Comparison of ENCODE assay signal across 9 cellular contexts in the genomic region with DNA sequence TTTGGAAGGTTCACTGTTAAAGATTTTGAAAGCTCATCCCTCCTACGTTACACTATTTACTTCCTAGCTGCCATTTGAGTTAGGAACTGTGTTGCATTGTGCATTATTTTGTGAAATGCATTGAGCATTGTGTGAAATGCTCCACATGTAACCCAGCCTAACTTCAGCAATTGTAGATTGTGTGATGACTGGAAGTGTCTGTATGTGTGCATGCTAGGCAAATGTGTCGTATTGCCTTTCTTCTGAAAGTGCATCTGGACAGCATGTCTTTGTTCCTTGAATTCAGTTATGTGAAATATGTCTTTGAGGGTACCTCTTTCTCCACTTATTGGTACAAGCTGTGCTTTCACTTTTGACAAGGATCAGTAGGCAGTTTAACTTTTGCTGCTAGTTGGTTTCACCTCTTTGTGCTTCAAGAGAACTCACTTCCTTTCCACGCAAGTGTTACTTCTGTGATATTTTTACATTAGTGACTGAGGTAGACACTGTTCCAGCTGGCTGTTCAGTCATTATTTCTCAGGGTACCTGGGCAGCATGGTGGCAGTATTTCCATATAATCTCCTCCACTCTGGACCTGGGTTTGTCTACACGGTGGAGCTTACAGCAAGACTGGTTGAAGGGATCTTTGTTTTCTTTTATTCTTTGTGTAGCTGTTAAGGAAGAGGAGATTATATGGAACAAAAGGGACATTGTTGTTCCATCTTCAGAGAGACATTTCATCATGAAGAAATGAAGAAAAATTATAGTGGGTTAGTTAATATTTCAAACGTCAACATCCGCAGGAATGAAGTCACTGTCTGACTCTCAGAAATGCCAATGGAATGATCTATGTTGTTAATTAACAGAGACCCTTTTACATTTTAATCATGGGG.
DNase-seq lines count a peak whose midpoint lies in the region; ATAC-seq and TF ChIP-seq lines count a peak whose summit lies in the region.
"Had no signal": no experiment of that assay in that cellular context is flagged by ENCODE, and none has a peak within 500 bp of the region (broad histone marks: within the 10 kb centered on the region; RNA-seq: fewer than 3 reads in every experiment).

No MANE protein-coding gene starts in this region.

- CTCF ChIA-PET in activated CD4-positive, alpha-beta T cell treated with anti-CD3 and anti-CD28 coated beads, Interleukin-2, amount 10 ng/mL, durations not matched to agents 7 days and 5 days (lab: Charles Lee) = interaction anchor here (0.8 to 1.3 kb wide), 4 partner anchors 11 to 116 kb away, joined by 3 to 5 read pairs (median 3); no protein-coding TSS in a partner anchor
- CTCF ChIA-PET in WTC11 (lab: Charles Lee) = no interaction called here

- WGBS in adrenal gland, 4 donors = 78 to 89% (median 84%) methylated on average over 6 of the region's 6 CpGs

- intact Hi-C loops in adrenal gland (cut with DNase I) = no loop called here

- no peaks in the 10 kb centered on the region for H3K27me3 ChIP-seq in adrenal gland

- no peak for TF ChIP-seq CTCF in adrenal gland (IDR thresholded peaks at IDR 0.05)
- TF ChIP-seq CTCF in WTC11 (IDR thresholded peaks at IDR 0.05) = no peak

- POLR2A ChIA-PET in activated CD4-positive, alpha-beta T cell treated with anti-CD3 and anti-CD28 coated beads, Interleukin-2, amount 10 ng/mL, durations not matched to agents 7 days and 5 days (lab: Charles Lee) = no interaction called here
- POLR2A ChIA-PET in WTC11 (lab: Charles Lee) = no interaction called here

- DNase-seq in activated CD4-positive, alpha-beta T cell treated with anti-CD3 and anti-CD28 coated beads, Interleukin-2, amount 10 ng/mL, durations not matched to agents 7 days and 5 days = peak; percentile 22
- no peak for DNase-seq in activated CD4-positive, alpha-beta T cell treated with anti-CD3 and anti-CD28 coated beads, Interleukin-2, amount 50 U/mL, for 1 hour
- DNase-seq in adrenal gland (no peak), WTC11 (ENCODE audit: low spot score) (no peak)

- no peaks in the 10 kb centered on the region for H3K9me3 ChIP-seq in adrenal gland (replicated peaks in 1 of 3)

- TF ChIP-seq POLR2A in adrenal gland (IDR thresholded peaks at IDR 0.05) = no peak

- H3K36me3 ChIP-seq in adrenal gland (replicated peaks in 1 of 2) = peaks cover 0 to 25% of the 10 kb centered on the region in 2 donors

- H3K9me3 Mint-ChIP-seq in activated CD4-positive, alpha-beta T cell treated with anti-CD3 and anti-CD28 coated beads, Interleukin-2, amount 10 ng/mL, durations not matched to agents 7 days and 5 days = no peaks in the 10 kb centered on the region
- no peaks in the 10 kb centered on the region for H3K9me3 Mint-ChIP-seq in T-helper 1 cell treated with Interleukin-12 subunit alpha and Interleukin-12 subunit beta and Interleukin-4 antibody, amounts not matched to agents 30 μg/mL and 1 μg/mL, for 36 hours
- H3K9me3 Mint-ChIP-seq in stimulated activated naive CD8-positive, alpha-beta T cell treated with anti-CD3 and anti-CD28 coated beads, Interleukin-15, Interleukin-2, amounts not matched to agents 100 ng/mL and 50 ng/mL, for 24 hours = no peaks in the 10 kb centered on the region
- H3K9me3 Mint-ChIP-seq in WTC11 = no peaks in the 10 kb centered on the region

- H3K4me3 ChIP-seq in adrenal gland = no peak overlapping the region

- no peaks in the 10 kb centered on the region for H3K4me1 ChIP-seq in adrenal gland (replicated peaks in 1 of 2)
- H3K4me1 ChIP-seq: parathyroid adenoma had no signal

- H3K4me3 Mint-ChIP-seq in activated CD4-positive, alpha-beta T cell treated with anti-CD3 and anti-CD28 coated beads, Interleukin-2, amount 10 ng/mL, durations not matched to agents 7 days and 5 days = peak overlapping the region; percentile 46
- H3K4me3 Mint-ChIP-seq in T-helper 1 cell treated with Interleukin-12 subunit alpha and Interleukin-12 subunit beta and Interleukin-4 antibody, amounts not matched to agents 30 μg/mL and 1 μg/mL, for 36 hours = peak overlapping the region; percentile 32
- peak overlapping the region; percentile 14 for H3K4me3 Mint-ChIP-seq in stimulated activated naive CD8-positive, alpha-beta T cell treated with anti-CD3 and anti-CD28 coated beads, Interleukin-15, Interleukin-2, amounts not matched to agents 100 ng/mL and 50 ng/mL, for 24 hours
- H3K4me3 Mint-ChIP-seq in WTC11 = no peak overlapping the region

- peaks cover 81% of the 10 kb centered on the region for H3K36me3 Mint-ChIP-seq in activated CD4-positive, alpha-beta T cell treated with anti-CD3 and anti-CD28 coated beads, Interleukin-2, amount 10 ng/mL, durations not matched to agents 7 days and 5 days (ENCODE audit: low read depth)
- H3K36me3 Mint-ChIP-seq in T-helper 1 cell treated with Interleukin-12 subunit alpha and Interleukin-12 subunit beta and Interleukin-4 antibody, amounts not matched to agents 30 μg/mL and 1 μg/mL, for 36 hours (ENCODE audit: low read depth) = peaks cover 63% of the 10 kb centered on the region
- H3K36me3 Mint-ChIP-seq in stimulated activated naive CD8-positive, alpha-beta T cell treated with anti-CD3 and anti-CD28 coated beads, Interleukin-15, Interleukin-2, amounts not matched to agents 100 ng/mL and 50 ng/mL, for 24 hours (ENCODE audit: low read depth) = peaks cover 43% of the 10 kb centered on the region
- H3K36me3 Mint-ChIP-seq in WTC11 = peaks cover 47% of the 10 kb centered on the region

- peaks cover 22% of the 10 kb centered on the region for H3K4me1 Mint-ChIP-seq in activated CD4-positive, alpha-beta T cell treated with anti-CD3 and anti-CD28 coated beads, Interleukin-2, amount 10 ng/mL, durations not matched to agents 7 days and 5 days
- peaks cover 14% of the 10 kb centered on the region for H3K4me1 Mint-ChIP-seq in T-helper 1 cell treated with Interleukin-12 subunit alpha and Interleukin-12 subunit beta and Interleukin-4 antibody, amounts not matched to agents 30 μg/mL and 1 μg/mL, for 36 hours (ENCODE audit: low read depth)
- H3K4me1 Mint-ChIP-seq in stimulated activated naive CD8-positive, alpha-beta T cell treated with anti-CD3 and anti-CD28 coated beads, Interleukin-15, Interleukin-2, amounts not matched to agents 100 ng/mL and 50 ng/mL, for 24 hours (ENCODE audit: low read depth) = peaks cover 10% of the 10 kb centered on the region
- H3K4me1 Mint-ChIP-seq in WTC11 = no peaks in the 10 kb centered on the region

- no peaks in the 10 kb centered on the region for H3K27me3 Mint-ChIP-seq in activated CD4-positive, alpha-beta T cell treated with anti-CD3 and anti-CD28 coated beads, Interleukin-2, amount 10 ng/mL, durations not matched to agents 7 days and 5 days
- H3K27me3 Mint-ChIP-seq in T-helper 1 cell treated with Interleukin-12 subunit alpha and Interleukin-12 subunit beta and Interleukin-4 antibody, amounts not matched to agents 30 μg/mL and 1 μg/mL, for 36 hours (ENCODE audit: low read depth) = no peaks in the 10 kb centered on the region
- H3K27me3 Mint-ChIP-seq in stimulated activated naive CD8-positive, alpha-beta T cell treated with anti-CD3 and anti-CD28 coated beads, Interleukin-15, Interleukin-2, amounts not matched to agents 100 ng/mL and 50 ng/mL, for 24 hours = no peaks in the 10 kb centered on the region
- H3K27me3 Mint-ChIP-seq in WTC11 (ENCODE audit: low read depth) = no peaks in the 10 kb centered on the region

- ATAC-seq in HG02759 (IDR thresholded peaks at IDR 0.05; ENCODE audit: unreplicated experiment) (peak; percentile 63), SK-N-SH treated with all-trans-retinoic acid at 6 μM for 48 hours (no peak), WTC11 (no peak)

- H3K27ac ChIP-seq in adrenal gland = no peak overlapping the region
- H3K27ac ChIP-seq: parathyroid adenoma had no signal

- H3K27ac Mint-ChIP-seq in activated CD4-positive, alpha-beta T cell treated with anti-CD3 and anti-CD28 coated beads, Interleukin-2, amount 10 ng/mL, durations not matched to agents 7 days and 5 days = peak overlapping the region; percentile 89
- peak overlapping the region; percentile 73 for H3K27ac Mint-ChIP-seq in T-helper 1 cell treated with Interleukin-12 subunit alpha and Interleukin-12 subunit beta and Interleukin-4 antibody, amounts not matched to agents 30 μg/mL and 1 μg/mL, for 36 hours
- H3K27ac Mint-ChIP-seq in stimulated activated naive CD8-positive, alpha-beta T cell treated with anti-CD3 and anti-CD28 coated beads, Interleukin-15, Interleukin-2, amounts not matched to agents 100 ng/mL and 50 ng/mL, for 24 hours = peak overlapping the region; percentile 74
- H3K27ac Mint-ChIP-seq in WTC11 = no peak overlapping the region

TF ChIP-seq in SK-N-SH treated with all-trans-retinoic acid at 6 μM for 48 hours, 23 proteins besides CTCF, POLR2A, EP300 and RAD21 (continues in another document):
- no peak for TF ChIP-seq ZFP3 (CRISPR knock-in tag; IDR thresholded peaks at IDR 0.05)
- TF ChIP-seq, protein P1, sequence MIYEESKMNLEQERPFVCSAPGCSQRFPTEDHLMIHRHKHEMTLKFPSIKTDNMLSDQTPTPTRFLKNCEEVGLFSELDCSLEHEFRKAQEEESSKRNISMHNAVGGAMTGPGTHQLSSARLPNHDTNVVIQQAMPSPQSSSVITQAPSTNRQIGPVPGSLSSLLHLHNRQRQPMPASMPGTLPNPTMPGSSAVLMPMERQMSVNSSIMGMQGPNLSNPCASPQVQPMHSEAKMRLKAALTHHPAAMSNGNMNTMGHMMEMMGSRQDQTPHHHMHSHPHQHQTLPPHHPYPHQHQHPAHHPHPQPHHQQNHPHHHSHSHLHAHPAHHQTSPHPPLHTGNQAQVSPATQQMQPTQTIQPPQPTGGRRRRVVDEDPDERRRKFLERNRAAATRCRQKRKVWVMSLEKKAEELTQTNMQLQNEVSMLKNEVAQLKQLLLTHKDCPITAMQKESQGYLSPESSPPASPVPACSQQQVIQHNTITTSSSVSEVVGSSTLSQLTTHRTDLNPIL (CRISPR knock-in tag; IDR thresholded peaks at IDR 0.05; ENCODE audit: low read depth) = no peak
- TF ChIP-seq ISL1 (CRISPR knock-in tag; IDR thresholded peaks at IDR 0.05) = no peak

TF ChIP-seq in WTC11, 78 proteins besides CTCF, POLR2A, EP300 and RAD21:
- TF ChIP-seq ZNF263 (CRISPR knock-in tag; IDR thresholded peaks at IDR 0.05; ENCODE audit: low read depth) = no peak
- no peak for TF ChIP-seq ATF3 (CRISPR knock-in tag; conservative IDR thresholded peaks at IDR 0.05)
- TF ChIP-seq JUN (CRISPR knock-in tag; IDR thresholded peaks at IDR 0.05) = no peak
TF ChIP-seq in WTC11: peak in this region for 0.
